In the genomic region with DNA sequence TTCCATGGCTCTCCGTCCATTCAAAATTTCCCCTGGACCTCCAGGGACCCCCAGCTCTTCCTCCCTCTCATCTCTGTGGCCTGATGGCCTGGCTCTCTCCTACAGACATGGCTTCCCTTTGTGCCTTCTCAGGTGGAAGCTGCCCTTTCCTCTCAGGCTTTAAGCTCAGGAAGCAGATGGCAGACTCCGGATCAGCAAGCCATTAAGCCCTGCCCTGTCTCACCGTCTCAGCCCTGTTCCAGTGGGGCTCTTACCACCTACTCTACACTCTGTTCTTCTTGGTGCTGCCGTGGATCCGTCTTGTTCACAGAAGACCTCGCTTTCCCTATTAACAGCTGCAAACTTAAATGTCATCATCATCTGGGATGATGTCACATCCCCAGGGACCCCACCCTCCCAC, we compare ENCODE assay signal across 17 cellular contexts. TPM values are rescaled to one million over a fixed set of nuclear protein-coding genes. Genes with fewer than 3 reads are reported as not detected.
"Had no signal": no experiment of that assay in that cellular context is flagged by ENCODE, and none has a peak within 500 bp of the region (broad histone marks: within the 10 kb centered on the region; RNA-seq: fewer than 3 reads in every experiment).

No MANE protein-coding gene starts in this region.

- H3K4me3 ChIP-seq: body of pancreas, lung, psoas muscle, sigmoid colon, thoracic aorta had no signal

- H3K4me3 Mint-ChIP-seq: activated B cell treated with CpG ODN at 0.5 μM for 24 hours; activated CD4-positive, alpha-beta T cell treated with anti-CD3 and anti-CD28 coated beads, Interleukin-2, amount 10 ng/mL, durations not matched to agents 24 days and 14 days; immature natural killer cell; nephron; stimulated activated naive CD8-positive, alpha-beta T cell treated with anti-CD3 and anti-CD28 coated beads, Interleukin-15, amount 100 ng/mL, for 72 hours had no signal

- H3K27ac ChIP-seq: body of pancreas, psoas muscle, sigmoid colon, thoracic aorta had no signal

- H3K27ac Mint-ChIP-seq: activated B cell treated with CpG ODN at 0.5 μM for 24 hours; activated CD4-positive, alpha-beta T cell treated with anti-CD3 and anti-CD28 coated beads, Interleukin-2, amount 10 ng/mL, durations not matched to agents 24 days and 14 days; immature natural killer cell; nephron; stimulated activated naive CD8-positive, alpha-beta T cell treated with anti-CD3 and anti-CD28 coated beads, Interleukin-15, amount 100 ng/mL, for 72 hours had no signal

- H3K36me3 Mint-ChIP-seq: activated naive CD4-positive, alpha-beta T cell treated with anti-CD3 and anti-CD28 coated beads, Interleukin-2, amount 50 U/mL, for 72 hours; immature natural killer cell had no signal

- H3K4me1 Mint-ChIP-seq: activated B cell treated with CpG ODN at 0.5 μM for 24 hours; activated CD4-positive, alpha-beta T cell treated with anti-CD3 and anti-CD28 coated beads, Interleukin-2, amount 10 ng/mL, durations not matched to agents 24 days and 14 days; immature natural killer cell; stimulated activated naive CD8-positive, alpha-beta T cell treated with anti-CD3 and anti-CD28 coated beads, Interleukin-15, amount 100 ng/mL, for 72 hours had no signal

- H3K9me3 Mint-ChIP-seq: activated B cell treated with CpG ODN at 0.5 μM for 24 hours; activated CD4-positive, alpha-beta T cell treated with anti-CD3 and anti-CD28 coated beads, Interleukin-2, amount 10 ng/mL, durations not matched to agents 24 days and 14 days; activated naive CD4-positive, alpha-beta T cell treated with anti-CD3 and anti-CD28 coated beads, Interleukin-2, amount 50 U/mL, for 72 hours; nephron; stimulated activated naive CD8-positive, alpha-beta T cell treated with anti-CD3 and anti-CD28 coated beads, Interleukin-15, amount 100 ng/mL, for 72 hours had no signal

- H3K27me3 ChIP-seq: body of pancreas, sigmoid colon had no signal

- H3K4me1 ChIP-seq: body of pancreas, psoas muscle, sigmoid colon had no signal

- DNase-seq: activated B cell treated with CpG ODN at 0.5 μM for 24 hours; activated effector memory CD4-positive, alpha-beta T cell treated with Interleukin-2 at 50 U/mL for 16 hours; central memory CD4-positive, alpha-beta T cell; left cardiac atrium; sigmoid colon had no signal

- H3K9me3 ChIP-seq: body of pancreas, psoas muscle, sigmoid colon, thoracic aorta had no signal

- H3K36me3 ChIP-seq: sigmoid colon, thoracic aorta had no signal

RNA-seq across cellular contexts. Expression of a gene that starts 34.0 kb away (rescaled TPM):
- total RNA-seq: activated B cell treated with CpG ODN at 0.5 μM for 24 hours; activated CD4-positive, alpha-beta T cell treated with anti-CD3 and anti-CD28 coated beads, Interleukin-2, amount 10 ng/mL, durations not matched to agents 24 days and 14 days; activated naive CD4-positive, alpha-beta T cell treated with anti-CD3 and anti-CD28 coated beads, Interleukin-2, amount 50 U/mL, for 72 hours; glomerular endothelial cell; osteoblast; psoas muscle; T-helper 1 cell treated with Interleukin-12 subunit alpha and Interleukin-12 subunit beta and Interleukin-4 antibody, amounts not matched to agents 30 ng/mL and 1 ng/mL, for 36 hours had no signal
- polyA plus RNA-seq: immature natural killer cell, psoas muscle had no signal
